17 cellular contexts compared by ENCODE assay signal in the genomic region with DNA sequence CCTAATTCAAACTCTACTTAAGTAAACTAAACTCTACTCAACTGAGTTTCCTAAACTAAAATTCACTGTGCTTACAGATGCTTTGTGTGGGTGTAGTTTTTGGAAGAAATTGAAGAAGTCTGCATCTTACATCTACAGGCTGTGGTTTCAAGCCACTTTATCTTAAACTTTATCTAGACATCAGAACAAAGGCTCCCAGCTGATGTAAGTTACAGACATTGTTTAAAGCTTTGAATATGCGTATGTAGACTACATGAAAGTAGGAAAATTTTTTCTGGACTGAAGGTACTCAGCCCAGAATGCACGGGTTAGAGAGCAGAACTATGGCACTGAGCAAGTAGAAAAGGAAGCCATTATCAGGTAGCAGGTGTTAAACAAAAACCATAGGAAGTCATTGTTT.
DNase-seq lines count a peak whose midpoint lies in the region; ATAC-seq, FAIRE-seq and TF ChIP-seq lines count a peak whose summit lies in the region.
"Had no signal": no experiment of that assay in that cellular context is flagged by ENCODE, and none has a peak within 500 bp of the region (broad histone marks: within the 10 kb centered on the region; RNA-seq: fewer than 3 reads in every experiment).

No MANE protein-coding gene starts in this region.

- CTCF ChIA-PET in K562 (lab: Yijun Ruan, JAX; ENCODE audit: low intra/inter-chr PET ratio) = no interaction called here

- H3K4me3 ChIP-seq in DND-41 (ENCODE audit: low read depth in 1 of 2, low read length in 2 of 2) (no peak overlapping the region), K562 (no peak overlapping the region), neuron (ENCODE audit: low read length) (no peak overlapping the region)
- H3K4me3 ChIP-seq: Peyer's patch had no signal

- intact Hi-C loops in K562 (cut with micrococcal nuclease) = no loop called here

- H3K9ac ChIP-seq in DND-41 (ENCODE audit: low read depth, low read length) = no peak overlapping the region
- H3K9ac ChIP-seq in K562 (ENCODE audit: insufficient read depth in 1 of 2, low read depth in 2 of 2, low read length in 2 of 2) = no peak overlapping the region
- H3K9ac ChIP-seq: SK-N-SH had no signal

- no peak for TF ChIP-seq POLR2A in K562 (conservative IDR thresholded peaks at IDR 0.05)

- in situ Hi-C loops in K562 (cut with MboI) = no loop called here

- 0% methylated on average over 1 of the region's 2 CpGs for WGBS in K562 (ENCODE audit: insufficient coverage, low coverage, missing lambda C conversion rate)

- TF ChIP-seq CTCF in DND-41 (IDR thresholded peaks at IDR 0.05; ENCODE audit: borderline replicate concordance, extremely low read depth, low read length, poor library complexity, severe bottlenecking) (no peak), K562 (IDR thresholded peaks at IDR 0.05 in 2 of 3, conservative IDR thresholded peaks at IDR 0.05 in 1 of 3; ENCODE audit: insufficient read depth in 2 of 3, low read depth in 1 of 3, low read length in 3 of 3) (no peak)

- no peak for FAIRE-seq in K562 (lab: Jason Lieb, UNC)

- H3K27me3 ChIP-seq in DND-41 (ENCODE audit: insufficient read depth, low read length, poor library complexity) (no peaks in the 10 kb centered on the region), K562 (ENCODE audit: control insufficient read depth in 2 of 2, insufficient read depth in 2 of 2, low read length in 2 of 2) (no peaks in the 10 kb centered on the region), neuron (ENCODE audit: insufficient read depth, low read length) (no peaks in the 10 kb centered on the region)
- H3K27me3 ChIP-seq: Peyer's patch had no signal

- no peaks in the 10 kb centered on the region for H3K9me1 ChIP-seq in K562 (ENCODE audit: control insufficient read depth, insufficient read depth, low read length)

- H3K9me3 ChIP-seq in DND-41 (ENCODE audit: insufficient read depth, low read length, severe bottlenecking) (no peaks in the 10 kb centered on the region), K562 (replicated peaks; ENCODE audit: control insufficient read depth, insufficient read depth, low read depth, low read length) (no peaks in the 10 kb centered on the region), neuron (ENCODE audit: low read length) (no peaks in the 10 kb centered on the region)
- H3K9me3 ChIP-seq: Peyer's patch, SK-N-SH had no signal

- H3K36me3 ChIP-seq in DND-41 (ENCODE audit: insufficient read depth, low read length) (no peaks in the 10 kb centered on the region), K562 (ENCODE audit: control insufficient read depth, insufficient read depth, low read length) (no peaks in the 10 kb centered on the region), neuron (ENCODE audit: insufficient read depth, low read length) (no peaks in the 10 kb centered on the region)
- H3K36me3 ChIP-seq: Peyer's patch had no signal

- ATAC-seq in DND-41 (ENCODE audit: insufficient read depth, low read depth) = peak; percentile 89
- no peak for ATAC-seq in K562
- no peak for ATAC-seq in HG02763 (IDR thresholded peaks at IDR 0.05; ENCODE audit: unreplicated experiment)
- ATAC-seq: Right ventricle myocardium inferior had no signal

- H3K79me2 ChIP-seq in DND-41 (ENCODE audit: insufficient read depth, low read length) (no peaks in the 10 kb centered on the region), K562 (ENCODE audit: control insufficient read depth, insufficient read depth, low read length) (no peaks in the 10 kb centered on the region)

- H3K27ac ChIP-seq in DND-41 (ENCODE audit: low read length) (no peak overlapping the region), K562 (ENCODE audit: extremely low read depth, low read depth, low read length) (no peak overlapping the region)
- H3K27ac ChIP-seq: HL-60, Peyer's patch had no signal

- H3K4me2 ChIP-seq in DND-41 (ENCODE audit: insufficient read depth, low read length) (no peak overlapping the region), K562 (ENCODE audit: insufficient read depth, low read length) (no peak overlapping the region)
- H3K4me2 ChIP-seq: SK-N-SH had no signal

- POLR2A ChIA-PET in K562 (lab: Yijun Ruan, JAX) = no interaction called here

- no peaks in the 10 kb centered on the region for H4K20me1 ChIP-seq in DND-41 (ENCODE audit: insufficient read depth, low read length)
- no peaks in the 10 kb centered on the region for H4K20me1 ChIP-seq in K562 (replicated peaks; ENCODE audit: control insufficient read depth, insufficient read depth, low read length)

- H3K4me1 ChIP-seq in DND-41 (ENCODE audit: insufficient read depth, low read length) (peaks cover 14% of the 10 kb centered on the region), K562 (replicated peaks in 1 of 2; ENCODE audit: control insufficient read depth in 2 of 2, insufficient read depth in 2 of 2, low read length in 2 of 2) (no peaks in the 10 kb centered on the region), neuron (ENCODE audit: insufficient read depth, low read length) (peaks cover 5% of the 10 kb centered on the region)
- H3K4me1 ChIP-seq: Peyer's patch had no signal

- DNase-seq in DND-41 (peak; percentile 21), NCI-H69 (lab: John Stamatoyannopoulos, UW) (peak; percentile 19), K562 (ENCODE audit: extremely low read depth in 1 of 4, low spot score in 3 of 4) (no peak), SIG-M5 (lab: John Stamatoyannopoulos, UW) (no peak), NCI-H2107 (lab: John Stamatoyannopoulos, UW) (no peak)
- DNase-seq: H9, KG1, NCI-H1048, NCI-H146, NCI-H2081, NCI-H510A, Peyer's patch, SK-N-SH had no signal

- TF ChIP-seq EP300 in K562 (IDR thresholded peaks at IDR 0.05; ENCODE audit: low read length) = no peak

- no TSS peak for BruUV-seq in K562 (replicated peaks; lab: Mats Ljungman, UMichigan)

- H2AFZ ChIP-seq in DND-41 (ENCODE audit: low read depth, low read length) (peak overlapping the region; percentile 19; the same call in 1 of the 2 replicates), K562 (ENCODE audit: low read depth, low read length) (no peak overlapping the region), neuron (ENCODE audit: low read depth, low read length) (peak overlapping the region; percentile 10)

- TF ChIP-seq RAD21 in K562 (CRISPR knock-in tag; conservative IDR thresholded peaks at IDR 0.05 in 1 of 2, IDR thresholded peaks at IDR 0.05 in 1 of 2) = no peak

TF ChIP-seq in K562, 482 proteins besides CTCF, POLR2A, EP300 and RAD21 (continues in another document):
- TF ChIP-seq ZNF239 (CRISPR knock-in tag; IDR thresholded peaks at IDR 0.05) (peak; percentile 44), SRSF9 (IDR thresholded peaks at IDR 0.05; ENCODE audit: borderline replicate concordance, low read depth, low read length) (no peak), HDAC6 (IDR thresholded peaks at IDR 0.05; ENCODE audit: low read depth, low read length) (no peak), ESRRB (CRISPR knock-in tag; IDR thresholded peaks at IDR 0.05; ENCODE audit: borderline replicate concordance) (no peak)
- TF ChIP-seq, protein P1, sequence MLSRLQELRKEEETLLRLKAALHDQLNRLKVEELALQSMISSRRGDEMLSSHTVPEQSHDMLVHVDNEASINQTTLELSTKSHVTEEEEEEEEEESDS (CRISPR knock-in tag; IDR thresholded peaks at IDR 0.05) = no peak
- TF ChIP-seq, protein P2, sequence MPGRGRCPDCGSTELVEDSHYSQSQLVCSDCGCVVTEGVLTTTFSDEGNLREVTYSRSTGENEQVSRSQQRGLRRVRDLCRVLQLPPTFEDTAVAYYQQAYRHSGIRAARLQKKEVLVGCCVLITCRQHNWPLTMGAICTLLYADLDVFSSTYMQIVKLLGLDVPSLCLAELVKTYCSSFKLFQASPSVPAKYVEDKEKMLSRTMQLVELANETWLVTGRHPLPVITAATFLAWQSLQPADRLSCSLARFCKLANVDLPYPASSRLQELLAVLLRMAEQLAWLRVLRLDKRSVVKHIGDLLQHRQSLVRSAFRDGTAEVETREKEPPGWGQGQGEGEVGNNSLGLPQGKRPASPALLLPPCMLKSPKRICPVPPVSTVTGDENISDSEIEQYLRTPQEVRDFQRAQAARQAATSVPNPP (IDR thresholded peaks at IDR 0.05; ENCODE audit: borderline replicate concordance, insufficient read depth, insufficient read length) = no peak
- TF ChIP-seq, protein P3, sequence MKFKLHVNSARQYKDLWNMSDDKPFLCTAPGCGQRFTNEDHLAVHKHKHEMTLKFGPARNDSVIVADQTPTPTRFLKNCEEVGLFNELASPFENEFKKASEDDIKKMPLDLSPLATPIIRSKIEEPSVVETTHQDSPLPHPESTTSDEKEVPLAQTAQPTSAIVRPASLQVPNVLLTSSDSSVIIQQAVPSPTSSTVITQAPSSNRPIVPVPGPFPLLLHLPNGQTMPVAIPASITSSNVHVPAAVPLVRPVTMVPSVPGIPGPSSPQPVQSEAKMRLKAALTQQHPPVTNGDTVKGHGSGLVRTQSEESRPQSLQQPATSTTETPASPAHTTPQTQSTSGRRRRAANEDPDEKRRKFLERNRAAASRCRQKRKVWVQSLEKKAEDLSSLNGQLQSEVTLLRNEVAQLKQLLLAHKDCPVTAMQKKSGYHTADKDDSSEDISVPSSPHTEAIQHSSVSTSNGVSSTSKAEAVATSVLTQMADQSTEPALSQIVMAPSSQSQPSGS (CRISPR knock-in tag; IDR thresholded peaks at IDR 0.05) = no peak
- TF ChIP-seq, protein P4, sequence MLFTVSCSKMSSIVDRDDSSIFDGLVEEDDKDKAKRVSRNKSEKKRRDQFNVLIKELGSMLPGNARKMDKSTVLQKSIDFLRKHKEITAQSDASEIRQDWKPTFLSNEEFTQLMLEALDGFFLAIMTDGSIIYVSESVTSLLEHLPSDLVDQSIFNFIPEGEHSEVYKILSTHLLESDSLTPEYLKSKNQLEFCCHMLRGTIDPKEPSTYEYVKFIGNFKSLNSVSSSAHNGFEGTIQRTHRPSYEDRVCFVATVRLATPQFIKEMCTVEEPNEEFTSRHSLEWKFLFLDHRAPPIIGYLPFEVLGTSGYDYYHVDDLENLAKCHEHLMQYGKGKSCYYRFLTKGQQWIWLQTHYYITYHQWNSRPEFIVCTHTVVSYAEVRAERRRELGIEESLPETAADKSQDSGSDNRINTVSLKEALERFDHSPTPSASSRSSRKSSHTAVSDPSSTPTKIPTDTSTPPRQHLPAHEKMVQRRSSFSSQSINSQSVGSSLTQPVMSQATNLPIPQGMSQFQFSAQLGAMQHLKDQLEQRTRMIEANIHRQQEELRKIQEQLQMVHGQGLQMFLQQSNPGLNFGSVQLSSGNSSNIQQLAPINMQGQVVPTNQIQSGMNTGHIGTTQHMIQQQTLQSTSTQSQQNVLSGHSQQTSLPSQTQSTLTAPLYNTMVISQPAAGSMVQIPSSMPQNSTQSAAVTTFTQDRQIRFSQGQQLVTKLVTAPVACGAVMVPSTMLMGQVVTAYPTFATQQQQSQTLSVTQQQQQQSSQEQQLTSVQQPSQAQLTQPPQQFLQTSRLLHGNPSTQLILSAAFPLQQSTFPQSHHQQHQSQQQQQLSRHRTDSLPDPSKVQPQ (CRISPR knock-in tag; IDR thresholded peaks at IDR 0.05; ENCODE audit: borderline replicate concordance) = no peak

Comparison
In these comparisons a context has a peak if more than half of its experiments do, and no peak if none do; other contexts are left out.
1. DNase-seq: peak in DND-41 (single experiment) and NCI-H69 (single experiment); none in K562 (0 of 4), SIG-M5 (single experiment) and NCI-H2107 (single experiment).